16 cellular contexts compared by ENCODE assay signal in genomic region chr7:157267956-157268355, GRCh38.
"Had no signal": no experiment of that assay in that cellular context is flagged by ENCODE, and none has a peak within 500 bp of the region (broad histone marks: within the 10 kb centered on the region; RNA-seq: fewer than 3 reads in every experiment).

No MANE protein-coding gene starts in this region.

- H3K4me1 Mint-ChIP-seq: stimulated activated naive CD8-positive, alpha-beta T cell treated with anti-CD3 and anti-CD28 coated beads, Interleukin-15, amount 100 ng/mL, for 72 hours had no signal

- H3K27ac ChIP-seq: prostate gland, tibial nerve had no signal

- H3K4me3 ChIP-seq: prostate gland, tibial nerve had no signal

- ATAC-seq: activated naive CD4-positive, alpha-beta T cell treated with anti-CD3 and anti-CD28 coated beads, Interleukin-2, amount 50 U/mL, for 72 hours; activated T-helper 17 cell treated with anti-CD3 and anti-CD28 coated beads, Interleukin-2, amount 50 U/mL, for 72 hours; left ventricle myocardium superior; natural killer cell treated with Interleukin-12 subunit alpha and Interleukin-12 subunit beta and Interleukin-15 and Interleukin-18, amount 100 ng/mL, for 72 hours; stimulated activated naive CD8-positive, alpha-beta T cell treated with anti-CD3 and anti-CD28 coated beads, Interleukin-15, amount 100 ng/mL, for 72 hours; WTC11 had no signal

- DNase-seq: activated CD4-positive, alpha-beta T cell treated with anti-CD3 and anti-CD28 coated beads, Interleukin-2, amount 50 U/mL, for 48 hours; activated T-cell treated with anti-CD3 and anti-CD28 coated beads, Interleukin-2, amount 50 U/mL, for 1 hour; central memory CD4-positive, alpha-beta T cell; effector memory CD4-positive, alpha-beta T cell; foreskin melanocyte; hypothalamus; left ventricle myocardium superior; stimulated activated CD4-positive, alpha-beta T cell treated with anti-CD3 and anti-CD28 coated beads, Interleukin-4, amount 100 ng/mL, for 24 hours; stimulated activated naive CD8-positive, alpha-beta T cell treated with anti-CD3 and anti-CD28 coated beads, Interleukin-15, amount 100 ng/mL, for 72 hours had no signal

- H3K9me3 ChIP-seq: prostate gland, tibial nerve had no signal

- H3K27me3 ChIP-seq: tibial nerve had no signal

- H3K4me3 Mint-ChIP-seq: activated T-helper 17 cell treated with anti-CD3 and anti-CD28 coated beads, Interleukin-2, amount 50 U/mL, for 72 hours; natural killer cell treated with Interleukin-12 subunit alpha and Interleukin-12 subunit beta and Interleukin-15 and Interleukin-18, amount 100 ng/mL, for 72 hours; stimulated activated naive CD8-positive, alpha-beta T cell treated with anti-CD3 and anti-CD28 coated beads, Interleukin-15, amount 100 ng/mL, for 72 hours; T-helper 2 cell treated with Interferon-gamma antibody and Interleukin-4, amounts not matched to agents 5 μg/mL and 100 μg/mL, for 36 hours; WTC11 had no signal

- H3K27me3 Mint-ChIP-seq: activated T-helper 17 cell treated with anti-CD3 and anti-CD28 coated beads, Interleukin-2, amount 50 U/mL, for 72 hours; natural killer cell treated with Interleukin-12 subunit alpha and Interleukin-12 subunit beta and Interleukin-15 and Interleukin-18, amount 100 ng/mL, for 72 hours; stimulated activated naive CD8-positive, alpha-beta T cell treated with anti-CD3 and anti-CD28 coated beads, Interleukin-15, amount 100 ng/mL, for 72 hours had no signal

- H3K27ac Mint-ChIP-seq: natural killer cell treated with Interleukin-12 subunit alpha and Interleukin-12 subunit beta and Interleukin-15 and Interleukin-18, amount 100 ng/mL, for 72 hours; T-helper 2 cell treated with Interferon-gamma antibody and Interleukin-4, amounts not matched to agents 5 μg/mL and 100 μg/mL, for 36 hours had no signal

- H3K9me3 Mint-ChIP-seq: activated naive CD4-positive, alpha-beta T cell treated with anti-CD3 and anti-CD28 coated beads, Interleukin-2, amount 50 U/mL, for 72 hours; activated T-helper 17 cell treated with anti-CD3 and anti-CD28 coated beads, Interleukin-2, amount 50 U/mL, for 72 hours; natural killer cell treated with Interleukin-12 subunit alpha and Interleukin-12 subunit beta and Interleukin-15 and Interleukin-18, amount 100 ng/mL, for 72 hours; stimulated activated naive CD8-positive, alpha-beta T cell treated with anti-CD3 and anti-CD28 coated beads, Interleukin-15, amount 100 ng/mL, for 72 hours; T-helper 2 cell treated with Interferon-gamma antibody and Interleukin-4, amounts not matched to agents 5 μg/mL and 100 μg/mL, for 36 hours; WTC11 had no signal
